21 cellular contexts compared by ENCODE assay signal in the genomic region with DNA sequence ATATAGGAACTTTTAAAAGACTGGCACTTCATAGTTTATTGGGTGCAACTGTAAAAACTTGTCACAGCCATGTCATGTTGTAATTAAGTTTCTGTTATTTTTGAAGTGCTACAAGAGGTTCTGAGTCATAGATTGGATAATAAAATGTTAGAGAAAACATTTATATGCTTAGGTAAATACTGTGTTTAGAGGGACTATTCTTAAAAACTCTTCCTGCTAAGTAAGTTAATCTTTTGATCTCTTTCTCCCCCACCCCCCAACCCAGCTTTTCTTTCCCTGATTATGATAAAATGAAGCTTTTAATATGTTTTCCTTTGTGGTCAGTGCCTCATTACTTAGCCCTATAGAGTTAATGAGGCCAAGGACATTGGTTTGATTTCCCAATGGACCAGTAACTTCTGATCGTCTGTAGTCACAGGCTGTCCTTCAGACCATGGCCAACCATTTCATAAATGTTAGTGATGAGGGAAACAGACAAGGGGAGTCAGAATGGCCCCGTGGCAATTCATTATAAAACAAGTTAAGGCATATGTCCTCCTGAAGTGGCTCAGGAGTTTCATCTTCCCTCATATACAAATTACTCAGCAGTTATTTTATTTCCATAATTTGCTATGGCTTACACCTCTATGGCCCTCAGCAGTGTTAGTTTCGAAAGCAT. TPM values are rescaled to one million over a fixed set of nuclear protein-coding genes. Genes with fewer than 3 reads are reported as not detected.
DNase-seq lines count a peak whose midpoint lies in the region; ATAC-seq, FAIRE-seq and TF ChIP-seq lines count a peak whose summit lies in the region.
"Had no signal": no experiment of that assay in that cellular context is flagged by ENCODE, and none has a peak within 500 bp of the region (broad histone marks: within the 10 kb centered on the region; RNA-seq: fewer than 3 reads in every experiment).

No MANE protein-coding gene starts in this region.

- H2BK5ac ChIP-seq in IMR-90 (ENCODE audit: low read depth, low read length, poor library complexity, severe bottlenecking), result peak overlapping the region; percentile 77

- H2BK20ac ChIP-seq in IMR-90 (ENCODE audit: low read depth, low read length), result peak overlapping the region; percentile 43; the same call in 1 of the 2 replicates

- intact Hi-C loops in Calu3 (cut with micrococcal nuclease; ENCODE audit: unreplicated experiment), result no loop called here
- intact Hi-C loops in IMR-90 (cut with micrococcal nuclease), result no loop called here
- intact Hi-C loops in K562 (cut with micrococcal nuclease), result no loop called here

- H3K27me3 Mint-ChIP-seq in Calu3 (ENCODE audit: unreplicated experiment) (no peaks in the 10 kb centered on the region), glutamatergic neuron (ENCODE audit: unreplicated experiment) (peaks cover 1% of the 10 kb centered on the region)

- H3K23ac ChIP-seq in IMR-90 (ENCODE audit: low read depth, low read length), result peak overlapping the region; percentile 24; the same call in 1 of the 2 replicates

- BruUV-seq in Calu3 (replicated peaks; lab: Mats Ljungman, UMichigan) (no TSS peak), IMR-90 (replicated peaks; lab: Mats Ljungman, UMichigan) (no TSS peak), K562 (replicated peaks; lab: Mats Ljungman, UMichigan) (no TSS peak)

- H4K5ac ChIP-seq in IMR-90 (ENCODE audit: low read depth, low read length), result no peak overlapping the region; the same call in 1 of the 2 replicates

- no peak overlapping the region for H2AK9ac ChIP-seq in IMR-90 (replicated peaks; ENCODE audit: low read depth, low read length, poor library complexity)

- POLR2A ChIA-PET in IMR-90 (lab: Charles Lee; ENCODE audit: unreplicated experiment) (no interaction called here), K562 (lab: Yijun Ruan, JAX) (no interaction called here)

- H3K79me1 ChIP-seq in IMR-90 (ENCODE audit: low read depth in 1 of 2, low read length in 2 of 2), result peaks cover 0 to 7% of the 10 kb centered on the region in 2 experiments; a peak in 1 of 4 replicates

- peaks cover 21% of the 10 kb centered on the region for H3K36me3 Mint-ChIP-seq in Calu3 (ENCODE audit: insufficient read depth, unreplicated experiment)
- H3K36me3 Mint-ChIP-seq in activated naive CD4-positive, alpha-beta T cell treated with anti-CD3 and anti-CD28 coated beads, Interleukin-2, amount 50 U/mL, for 72 hours, result no peaks in the 10 kb centered on the region
- H3K36me3 Mint-ChIP-seq in glutamatergic neuron (ENCODE audit: unreplicated experiment), result no peaks in the 10 kb centered on the region
- H3K36me3 Mint-ChIP-seq: naive B cell had no signal

- no peaks in the 10 kb centered on the region for H3K36me3 ChIP-seq in IMR-90 (ENCODE audit: control insufficient read depth, insufficient read depth, low read length)
- H3K36me3 ChIP-seq in K562 (ENCODE audit: control insufficient read depth, insufficient read depth, low read length), result no peaks in the 10 kb centered on the region; the same call in 2 of the 3 replicates
- H3K36me3 ChIP-seq in osteoblast (ENCODE audit: insufficient read depth, low read length), result no peaks in the 10 kb centered on the region
- H3K36me3 ChIP-seq: ovary had no signal

- H3K18ac ChIP-seq in IMR-90 (ENCODE audit: low read depth, low read length), result peak overlapping the region; percentile 16; the same call in 1 of the 2 replicates

- H3K27ac Mint-ChIP-seq in Calu3 (ENCODE audit: unreplicated experiment) (peak overlapping the region; percentile 27), glutamatergic neuron (ENCODE audit: unreplicated experiment) (no peak overlapping the region)
- no peak overlapping the region for H3K27ac Mint-ChIP-seq in activated naive CD4-positive, alpha-beta T cell treated with anti-CD3 and anti-CD28 coated beads, Interleukin-2, amount 50 U/mL, for 72 hours

- H3K9ac ChIP-seq in IMR-90 (ENCODE audit: low read depth, low read length) (no peak overlapping the region), K562 (ENCODE audit: insufficient read depth in 1 of 2, low read depth in 2 of 2, low read length in 2 of 2) (no peak overlapping the region)

- dilution Hi-C loops in IMR-90 (cut with HindIII; ENCODE audit: low sequenced_read_pairs, unreplicated experiment), result no loop called here

- H3K9me1 ChIP-seq in IMR-90 (ENCODE audit: insufficient read depth, low read length) (peaks cover 4% of the 10 kb centered on the region; the same call in 1 of the 2 replicates), K562 (ENCODE audit: control insufficient read depth, insufficient read depth, low read length) (no peaks in the 10 kb centered on the region)

- no peak for ATAC-seq in IMR-90 (ENCODE audit: low read depth)
- no peak for ATAC-seq in K562
- no peak for ATAC-seq in activated naive CD4-positive, alpha-beta T cell treated with anti-CD3 and anti-CD28 coated beads, Interleukin-2, amount 50 U/mL, for 72 hours
- ATAC-seq in HG02938 (IDR thresholded peaks at IDR 0.05; ENCODE audit: unreplicated experiment), result no peak
- no peak for ATAC-seq in GM19467 (IDR thresholded peaks at IDR 0.05; ENCODE audit: unreplicated experiment)

- no peak for TF ChIP-seq CTCF in Calu3 (IDR thresholded peaks at IDR 0.05; ENCODE audit: unreplicated experiment)
- TF ChIP-seq CTCF in IMR-90 (conservative IDR thresholded peaks at IDR 0.05; ENCODE audit: low read depth, low read length), result no peak
- TF ChIP-seq CTCF in K562 (IDR thresholded peaks at IDR 0.05 in 2 of 3, conservative IDR thresholded peaks at IDR 0.05 in 1 of 3; ENCODE audit: insufficient read depth in 2 of 3, low read depth in 1 of 3, low read length in 3 of 3), result no peak
- no peak for TF ChIP-seq CTCF in osteoblast (IDR thresholded peaks at IDR 0.05; ENCODE audit: extremely low read depth, low read depth, low read length)
- TF ChIP-seq CTCF in glutamatergic neuron (IDR thresholded peaks at IDR 0.05; ENCODE audit: partially characterized antibody, unreplicated experiment), result no peak

- DNase-seq in Calu3 (no peak), IMR-90 (no peak), K562 (ENCODE audit: extremely low read depth in 1 of 4, low spot score in 3 of 4) (no peak), osteoblast (ENCODE audit: insufficient read length, low spot score, missing footprints) (no peak), glutamatergic neuron (no peak)
- DNase-seq in activated naive CD4-positive, alpha-beta T cell treated with anti-CD3 and anti-CD28 coated beads, Interleukin-2, amount 50 U/mL, for 72 hours (ENCODE audit: low spot score in 2 of 2), result no peak
- DNase-seq: activated CD4-positive, alpha-beta T cell treated with anti-CD3 and anti-CD28 coated beads, Interleukin-2, amount 50 U/mL, for 1 hour; activated T-cell treated with anti-CD3 and anti-CD28 coated beads for 4 hours; erythroblast; GF-D8; naive B cell; NCI-H187 treated with DMSO at 0.1 percent for 48 hours; NCI-H446 treated with DMSO at 0.1 percent for 48 hours; NK-92 treated with Interleukin-12 subunit alpha and Interleukin-12 subunit beta, amount 100 ng/mL, for 24 hours; ovary; stimulated activated CD4-positive, alpha-beta T cell treated with anti-CD3 and anti-CD28 coated beads, Interleukin-4, amount 100 ng/mL, for 1 hour had no signal

- H3K9me3 Mint-ChIP-seq in Calu3 (ENCODE audit: low read depth, unreplicated experiment), result no peaks in the 10 kb centered on the region
- H3K9me3 Mint-ChIP-seq in activated naive CD4-positive, alpha-beta T cell treated with anti-CD3 and anti-CD28 coated beads, Interleukin-2, amount 50 U/mL, for 72 hours, result no peaks in the 10 kb centered on the region
- H3K9me3 Mint-ChIP-seq in glutamatergic neuron (ENCODE audit: unreplicated experiment), result peaks cover 2% of the 10 kb centered on the region
- H3K9me3 Mint-ChIP-seq: naive B cell had no signal

- WGBS in IMR-90 (ENCODE audit: extremely low coverage in 2 of 2, insufficient read length in 1 of 2), 2 experiments, result no CpG with 5 or more reads among the region's 3 CpGs
- WGBS in K562 (ENCODE audit: insufficient coverage, low coverage, missing lambda C conversion rate), result 38% methylated on average over 3 of the region's 3 CpGs

- no peak overlapping the region; the same call in 1 of the 2 replicates for H3K4me2 ChIP-seq in IMR-90 (ENCODE audit: low read depth, low read length)
- H3K4me2 ChIP-seq in K562 (ENCODE audit: insufficient read depth, low read length), result no peak overlapping the region
- H3K4me2 ChIP-seq in osteoblast (ENCODE audit: insufficient read depth, low read length), result peak overlapping the region; percentile 25

- H2BK15ac ChIP-seq in IMR-90 (ENCODE audit: low read depth, low read length), result peak overlapping the region; percentile 61; the same call in 1 of the 3 replicates

- no peak overlapping the region for H3K56ac ChIP-seq in IMR-90 (ENCODE audit: extremely low read depth, insufficient read depth, low read length)

- H3K27me3 ChIP-seq in IMR-90 (ENCODE audit: control insufficient read depth, insufficient read depth, low read length) (no peaks in the 10 kb centered on the region), K562 (ENCODE audit: control insufficient read depth in 2 of 2, insufficient read depth in 2 of 2, low read length in 2 of 2) (no peaks in the 10 kb centered on the region), osteoblast (ENCODE audit: insufficient read depth, low read length) (no peaks in the 10 kb centered on the region)
- H3K27me3 ChIP-seq: ovary had no signal

- no peaks in the 10 kb centered on the region for H3K9me3 ChIP-seq in IMR-90 (ENCODE audit: control insufficient read depth, insufficient read depth, low read length)
- no peaks in the 10 kb centered on the region for H3K9me3 ChIP-seq in K562 (replicated peaks; ENCODE audit: control insufficient read depth, insufficient read depth, low read depth, low read length)
- H3K9me3 ChIP-seq in osteoblast (ENCODE audit: low read depth, low read length), result no peaks in the 10 kb centered on the region
- H3K9me3 ChIP-seq: ovary had no signal

- 0 out of 2 replicates have a peak overlapping the region, but pooled peaks have one; percentile 44 for H2AK5ac ChIP-seq in IMR-90 (ENCODE audit: low read depth, low read length)

- H3K27ac ChIP-seq in IMR-90 (ENCODE audit: insufficient read depth, low read length), result no peak overlapping the region
- no peak overlapping the region for H3K27ac ChIP-seq in K562 (ENCODE audit: extremely low read depth, low read depth, low read length)
- H3K27ac ChIP-seq in osteoblast (ENCODE audit: low read depth, low read length), result peak overlapping the region; percentile 88
- H3K27ac ChIP-seq: ovary, RWPE1 had no signal

- no peak overlapping the region for H2BK120ac ChIP-seq in IMR-90 (ENCODE audit: low read depth, low read length)

- H3K79me2 ChIP-seq in K562 (ENCODE audit: control insufficient read depth, insufficient read depth, low read length) (peaks cover 11% of the 10 kb centered on the region), osteoblast (ENCODE audit: insufficient read depth, low read length) (peaks cover 17% of the 10 kb centered on the region)

- in situ Hi-C loops in IMR-90 (cut with MboI; ENCODE audit: low sequenced_read_pairs) (no loop called here), K562 (cut with MboI) (no loop called here)

- H3K14ac ChIP-seq in IMR-90 (replicated peaks; ENCODE audit: low read depth, low read length), result peak overlapping the region; percentile 55; the same call in 1 of the 2 replicates

- FAIRE-seq in K562 (lab: Jason Lieb, UNC), result no peak
- FAIRE-seq: GM12892 had no signal

- CTCF ChIA-PET in Calu3 (lab: Charles Lee), result interaction anchor here (0.6 kb wide), 2 partner anchors 24 to 114 kb away, joined by 3 to 4 read pairs; no protein-coding TSS in a partner anchor
- CTCF ChIA-PET in IMR-90 (lab: Yijun Ruan, JAX), result interaction anchor here (2.1 kb wide), 1 partner anchor 41 kb away, joined by 4 read pairs; no protein-coding TSS in a partner anchor
- CTCF ChIA-PET in K562 (lab: Yijun Ruan, JAX; ENCODE audit: low intra/inter-chr PET ratio), result no interaction called here

- H3K4me1 Mint-ChIP-seq in Calu3 (ENCODE audit: low read depth, unreplicated experiment) (peaks cover 23% of the 10 kb centered on the region), glutamatergic neuron (ENCODE audit: low read depth, unreplicated experiment) (peaks cover 6% of the 10 kb centered on the region)

- no peak for TF ChIP-seq EP300 in K562 (IDR thresholded peaks at IDR 0.05; ENCODE audit: low read length)

- TF ChIP-seq RAD21 in IMR-90 (IDR thresholded peaks at IDR 0.05; ENCODE audit: low read length), result no peak
- no peak for TF ChIP-seq RAD21 in K562 (CRISPR knock-in tag; conservative IDR thresholded peaks at IDR 0.05 in 1 of 2, IDR thresholded peaks at IDR 0.05 in 1 of 2)

- H2AFZ ChIP-seq in IMR-90 (replicated peaks; ENCODE audit: low read length, poor library complexity) (no peak overlapping the region), K562 (ENCODE audit: low read depth, low read length) (peak overlapping the region; percentile 60), osteoblast (ENCODE audit: low read length) (peak overlapping the region; percentile 24)

- H3K4ac ChIP-seq in IMR-90 (ENCODE audit: low read depth, low read length), result peak overlapping the region; percentile 41; the same call in 1 of the 2 replicates

- no peak overlapping the region for H4K91ac ChIP-seq in IMR-90 (ENCODE audit: insufficient read depth, low read depth, low read length)

- H3K4me3 Mint-ChIP-seq in Calu3 (ENCODE audit: low read depth, unreplicated experiment) (no peak overlapping the region), glutamatergic neuron (ENCODE audit: unreplicated experiment) (no peak overlapping the region)

- H4K8ac ChIP-seq in IMR-90 (ENCODE audit: low read depth in 2 of 2, low read length in 2 of 2), result no peak overlapping the region

- H3K4me1 ChIP-seq in IMR-90 (ENCODE audit: control insufficient read depth, insufficient read depth, low read length) (peaks cover 7% of the 10 kb centered on the region), K562 (replicated peaks in 1 of 2; ENCODE audit: control insufficient read depth in 2 of 2, insufficient read depth in 2 of 2, low read length in 2 of 2) (peaks cover 4 to 13% of the 10 kb centered on the region in 2 experiments; a peak in 4 of 5 replicates), osteoblast (ENCODE audit: insufficient read depth, low read length) (peaks cover 38% of the 10 kb centered on the region)

- H4K20me1 ChIP-seq in IMR-90 (ENCODE audit: insufficient read depth, low read length) (no peaks in the 10 kb centered on the region), K562 (replicated peaks; ENCODE audit: control insufficient read depth, insufficient read depth, low read length) (no peaks in the 10 kb centered on the region), osteoblast (ENCODE audit: insufficient read depth, low read length) (no peaks in the 10 kb centered on the region)

- H3K4me3 ChIP-seq in IMR-90 (ENCODE audit: insufficient read depth, low read depth, low read length), result no peak overlapping the region
- no peak overlapping the region for H3K4me3 ChIP-seq in K562
- H3K4me3 ChIP-seq in osteoblast (ENCODE audit: insufficient read depth, low read length), result no peak overlapping the region
- H3K4me3 ChIP-seq: lung, ovary had no signal

- TF ChIP-seq POLR2A in IMR-90 (IDR thresholded peaks at IDR 0.05; ENCODE audit: low read depth, low read length), result no peak
- TF ChIP-seq POLR2A in K562 (conservative IDR thresholded peaks at IDR 0.05), result no peak

RNA-seq across cellular contexts. Expression of gene PDLIM5, which starts 3.9 kb away (rescaled TPM):
- total RNA-seq in Calu3 (2022), result 122 and 129 TPM in 2 replicates
- total RNA-seq in IMR-90 (2012; rRNA removed), result 159 and 188 TPM in 2 replicates
- polyA plus RNA-seq in IMR-90 (2012; rRNA removed), result 96.5 and 98.9 TPM in 2 replicates
- 50.8 and 51.2 TPM in 2 replicates for polyA plus RNA-seq in IMR-90 (2012; cell fraction: cytosol; rRNA removed)
- 53.9 and 106 TPM in 2 replicates for polyA plus RNA-seq in IMR-90 (2012; cell fraction: nucleus; rRNA removed; ENCODE audit: low replicate concordance)
- 262 and 263 TPM in 2 replicates for total RNA-seq in K562 (2011; cell fraction: chromatin; rRNA removed; ENCODE audit: low replicate concordance)
- total RNA-seq in K562 (2011; cell fraction: nucleolus; rRNA removed), result 100 and 103 TPM in 2 replicates
- 170 and 292 TPM in 2 replicates for total RNA-seq in K562 (2011; cell fraction: nucleoplasm; rRNA removed)
- total RNA-seq in K562 (2014; rRNA removed), result 36.9 and 48.3 TPM in 2 replicates
- 79.8 and 82.1 TPM in 2 replicates for total RNA-seq in K562 (2014; rRNA removed; fragmentation: Illumina TruSeq; extraction: Trizol)
- total RNA-seq in K562 (2015; rRNA removed; fragmentation: Illumina TruSeq; extraction: Trizol), result 58.5 and 62.5 TPM in 2 replicates
- total RNA-seq in K562 (2021), result 89.9 and 97.5 TPM in 2 replicates
- 100 and 126 TPM in 2 replicates for polyA plus RNA-seq in K562 (2011; rRNA removed)
- polyA plus RNA-seq in K562 (2011; cell fraction: cytosol; rRNA removed), result 84.4 and 144 TPM in 2 replicates
- 60.0 and 82.0 TPM in 2 replicates for polyA plus RNA-seq in K562 (2011; cell fraction: nucleus; rRNA removed)
- polyA plus RNA-seq in K562 (2012), result 42.7 and 55.2 TPM in 2 replicates
- 117 and 127 TPM in 2 replicates for polyA plus RNA-seq in K562 (2014; fragmentation: Illumina TruSeq; extraction: Trizol)
- polyA plus RNA-seq in K562 (2014; fragmentation: Nextera tagmentation; extraction: Ambion mirVana), result 10 to 100 TPM; 42.2 to 55.8 TPM
- 39.0 and 47.9 TPM in 2 replicates for polyA plus RNA-seq in K562 (2014; rRNA removed)
- 213 and 326 TPM in 2 replicates for polyA minus RNA-seq in K562 (2011; rRNA and poly(A)+ RNA removed)
- polyA minus RNA-seq in K562 (2011; cell fraction: cytosol; rRNA and poly(A)+ RNA removed), result 60.9 and 98.0 TPM in 2 replicates
- polyA minus RNA-seq in K562 (2011; cell fraction: nucleus; rRNA and poly(A)+ RNA removed), result 172 and 173 TPM in 2 replicates
- total RNA-seq in osteoblast, result 242 and 312 TPM in 2 replicates
- total RNA-seq in activated naive CD4-positive, alpha-beta T cell treated with anti-CD3 and anti-CD28 coated beads, Interleukin-2, amount 50 U/mL, for 72 hours, result 10 to 100 TPM; 18.6 to 21.8 TPM
- 32.7 TPM for total RNA-seq in glutamatergic neuron (ENCODE audit: unreplicated experiment)
